ENCODE assay signal across 17 cellular contexts in the genomic region with DNA sequence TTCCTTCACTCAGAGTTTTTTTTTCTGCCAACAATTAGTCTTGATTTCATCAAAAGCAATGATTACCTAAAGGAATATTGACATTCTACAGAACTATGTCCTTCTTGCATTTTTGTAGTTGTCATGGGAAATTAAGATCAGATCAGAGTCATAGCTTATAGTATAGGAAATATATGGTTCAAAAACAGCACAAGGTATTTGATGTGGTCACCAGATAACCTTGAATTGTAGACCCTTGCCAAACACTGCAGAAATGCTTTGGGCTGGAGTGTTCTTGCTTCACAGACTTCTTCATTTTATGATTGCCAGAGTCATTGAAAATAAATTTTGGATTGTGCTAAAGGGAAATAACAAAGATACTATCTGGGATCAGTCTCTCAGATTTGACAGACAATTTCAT.
DNase-seq lines count a peak whose midpoint lies in the region; ATAC-seq and TF ChIP-seq lines count a peak whose summit lies in the region.
"Had no signal": no experiment of that assay in that cellular context is flagged by ENCODE, and none has a peak within 500 bp of the region (broad histone marks: within the 10 kb centered on the region; RNA-seq: fewer than 3 reads in every experiment).

No MANE protein-coding gene starts in this region.

- H3K4me3 Mint-ChIP-seq in activated CD4-positive, alpha-beta T cell treated with anti-CD3 and anti-CD28 coated beads, Interleukin-2, amount 10 ng/mL, durations not matched to agents 24 days and 14 days = no peak overlapping the region
- no peak overlapping the region for H3K4me3 Mint-ChIP-seq in stimulated activated naive CD8-positive, alpha-beta T cell treated with anti-CD3 and anti-CD28 coated beads, Interleukin-15, Interleukin-2, amounts not matched to agents 100 ng/mL and 50 ng/mL, for 24 hours
- H3K4me3 Mint-ChIP-seq in activated naive CD8-positive, alpha-beta T cell treated with anti-CD3 and anti-CD28 coated beads, Interleukin-2, amount 50 U/mL, for 24 hours = no peak overlapping the region
- H3K4me3 Mint-ChIP-seq: CD14-positive monocyte; CD4-positive, alpha-beta memory T cell had no signal

- no peaks in the 10 kb centered on the region for H3K9me3 ChIP-seq in left lung
- H3K9me3 ChIP-seq: A549, HAP-1 had no signal

- no peaks in the 10 kb centered on the region for H3K27me3 ChIP-seq in left lung

- H3K36me3 ChIP-seq in left lung = no peaks in the 10 kb centered on the region
- H3K36me3 ChIP-seq: HAP-1 had no signal

- H3K27ac Mint-ChIP-seq in activated CD4-positive, alpha-beta T cell treated with anti-CD3 and anti-CD28 coated beads, Interleukin-2, amount 10 ng/mL, durations not matched to agents 24 days and 14 days = peak overlapping the region; percentile 46
- H3K27ac Mint-ChIP-seq in stimulated activated naive CD8-positive, alpha-beta T cell treated with anti-CD3 and anti-CD28 coated beads, Interleukin-15, Interleukin-2, amounts not matched to agents 100 ng/mL and 50 ng/mL, for 24 hours = peak overlapping the region; percentile 93
- peak overlapping the region; percentile 81 for H3K27ac Mint-ChIP-seq in activated naive CD8-positive, alpha-beta T cell treated with anti-CD3 and anti-CD28 coated beads, Interleukin-2, amount 50 U/mL, for 24 hours
- H3K27ac Mint-ChIP-seq: CD14-positive monocyte had no signal

- H3K36me3 Mint-ChIP-seq in activated CD4-positive, alpha-beta T cell treated with anti-CD3 and anti-CD28 coated beads, Interleukin-2, amount 10 ng/mL, durations not matched to agents 24 days and 14 days (ENCODE audit: low read depth) = peaks cover 10% of the 10 kb centered on the region
- peaks cover 9% of the 10 kb centered on the region for H3K36me3 Mint-ChIP-seq in stimulated activated naive CD8-positive, alpha-beta T cell treated with anti-CD3 and anti-CD28 coated beads, Interleukin-15, Interleukin-2, amounts not matched to agents 100 ng/mL and 50 ng/mL, for 24 hours (ENCODE audit: low read depth)
- peaks cover 18% of the 10 kb centered on the region for H3K36me3 Mint-ChIP-seq in activated naive CD8-positive, alpha-beta T cell treated with anti-CD3 and anti-CD28 coated beads, Interleukin-2, amount 50 U/mL, for 24 hours (ENCODE audit: low read depth)
- H3K36me3 Mint-ChIP-seq: CD14-positive monocyte; CD4-positive, alpha-beta memory T cell had no signal

- no peak for TF ChIP-seq CTCF in left lung (IDR thresholded peaks at IDR 0.05)

- H3K4me1 ChIP-seq in left lung = no peaks in the 10 kb centered on the region
- H3K4me1 ChIP-seq: A549, HAP-1 had no signal

- H3K27me3 Mint-ChIP-seq in activated CD4-positive, alpha-beta T cell treated with anti-CD3 and anti-CD28 coated beads, Interleukin-2, amount 10 ng/mL, durations not matched to agents 24 days and 14 days = no peaks in the 10 kb centered on the region
- H3K27me3 Mint-ChIP-seq in stimulated activated naive CD8-positive, alpha-beta T cell treated with anti-CD3 and anti-CD28 coated beads, Interleukin-15, Interleukin-2, amounts not matched to agents 100 ng/mL and 50 ng/mL, for 24 hours = no peaks in the 10 kb centered on the region
- no peaks in the 10 kb centered on the region for H3K27me3 Mint-ChIP-seq in activated naive CD8-positive, alpha-beta T cell treated with anti-CD3 and anti-CD28 coated beads, Interleukin-2, amount 50 U/mL, for 24 hours
- H3K27me3 Mint-ChIP-seq: CD4-positive, alpha-beta memory T cell had no signal

- H3K4me1 Mint-ChIP-seq in activated CD4-positive, alpha-beta T cell treated with anti-CD3 and anti-CD28 coated beads, Interleukin-2, amount 10 ng/mL, durations not matched to agents 24 days and 14 days = peaks cover 70% of the 10 kb centered on the region
- peaks cover 88% of the 10 kb centered on the region for H3K4me1 Mint-ChIP-seq in stimulated activated naive CD8-positive, alpha-beta T cell treated with anti-CD3 and anti-CD28 coated beads, Interleukin-15, Interleukin-2, amounts not matched to agents 100 ng/mL and 50 ng/mL, for 24 hours (ENCODE audit: low read depth)
- peaks cover 89% of the 10 kb centered on the region for H3K4me1 Mint-ChIP-seq in activated naive CD8-positive, alpha-beta T cell treated with anti-CD3 and anti-CD28 coated beads, Interleukin-2, amount 50 U/mL, for 24 hours

- no peak for ATAC-seq in stimulated activated naive CD8-positive, alpha-beta T cell treated with anti-CD3 and anti-CD28 coated beads, Interleukin-15, Interleukin-2, amounts not matched to agents 100 U/mL and 50 U/mL, for 24 hours
- ATAC-seq in activated naive CD8-positive, alpha-beta T cell treated with anti-CD3 and anti-CD28 coated beads, Interleukin-2, amount 50 U/mL, for 24 hours = no peak
- no peak for ATAC-seq in left lung
- ATAC-seq: A549, GM12878 had no signal

- H3K4me3 ChIP-seq in left lung = no peak overlapping the region
- H3K4me3 ChIP-seq: A549, GM12878, GM23248, HAP-1 had no signal

- no peak for DNase-seq in activated CD4-positive, alpha-beta T cell treated with anti-CD3 and anti-CD28 coated beads, Interleukin-2, amount 10 ng/mL, durations not matched to agents 24 days and 14 days
- DNase-seq in activated CD4-positive, alpha-beta T cell treated with anti-CD3 and anti-CD28 coated beads for 4 hours = no peak
- DNase-seq in stimulated activated naive CD8-positive, alpha-beta T cell treated with anti-CD3 and anti-CD28 coated beads, Interleukin-15, Interleukin-2, amounts not matched to agents 100 U/mL and 50 U/mL, for 24 hours = no peak
- no peak for DNase-seq in activated naive CD8-positive, alpha-beta T cell treated with anti-CD3 and anti-CD28 coated beads, Interleukin-2, amount 50 U/mL, for 24 hours
- DNase-seq in left lung (no peak), kidney tubule cell (ENCODE audit: low spot score) (no peak)
- DNase-seq: AML-193; CD4-positive, alpha-beta memory T cell; DMS79 treated with DMSO at 0.1 percent for 48 hours; EL; GM23248 had no signal

- intact Hi-C loops in activated CD4-positive, alpha-beta T cell treated with anti-CD3 and anti-CD28 coated beads, Interleukin-2, amount 10 ng/mL, durations not matched to agents 24 days and 14 days (cut with micrococcal nuclease) = loop anchor here (10.0 kb wide), 1 partner anchor 911 kb away; no protein-coding TSS in a partner anchor
- intact Hi-C loops in left lung (cut with DNase I) = no loop called here

- H3K27ac ChIP-seq in left lung = no peak overlapping the region
- H3K27ac ChIP-seq: 22Rv1, A549, GM23248 had no signal

- peaks cover 16% of the 10 kb centered on the region for H3K9me3 Mint-ChIP-seq in activated CD4-positive, alpha-beta T cell treated with anti-CD3 and anti-CD28 coated beads, Interleukin-2, amount 10 ng/mL, durations not matched to agents 24 days and 14 days
- no peaks in the 10 kb centered on the region for H3K9me3 Mint-ChIP-seq in stimulated activated naive CD8-positive, alpha-beta T cell treated with anti-CD3 and anti-CD28 coated beads, Interleukin-15, Interleukin-2, amounts not matched to agents 100 ng/mL and 50 ng/mL, for 24 hours
- peaks cover 14% of the 10 kb centered on the region for H3K9me3 Mint-ChIP-seq in activated naive CD8-positive, alpha-beta T cell treated with anti-CD3 and anti-CD28 coated beads, Interleukin-2, amount 50 U/mL, for 24 hours
- H3K9me3 Mint-ChIP-seq: CD4-positive, alpha-beta memory T cell had no signal
